In genomic region chr3:43759297-43759782, GRCh38 we compare ENCODE assay signal across 9 cellular contexts.
DNase-seq lines count a peak whose midpoint lies in the region; ATAC-seq and TF ChIP-seq lines count a peak whose summit lies in the region.
"Had no signal": no experiment of that assay in that cellular context is flagged by ENCODE, and none has a peak within 500 bp of the region (broad histone marks: within the 10 kb centered on the region; RNA-seq: fewer than 3 reads in every experiment).

No MANE protein-coding gene starts in this region.

- POLR2A ChIA-PET in CD8-positive, alpha-beta T cell (lab: Charles Lee), result interaction anchor here (0.9 to 1.2 kb wide), 2 partner anchors 13 to 68 kb away, joined by 3 read pairs; partner anchors contain the start of gene ABHD5

- H3K9ac ChIP-seq in mesenchymal stem cell (ENCODE audit: low read length), result peak overlapping the region; percentile 26

- no peak overlapping the region for H2BK120ac ChIP-seq in mesenchymal stem cell (ENCODE audit: low read depth, low read length)

- H3K4me3 Mint-ChIP-seq in CD8-positive, alpha-beta T cell, result no peak overlapping the region
- H3K4me3 Mint-ChIP-seq: stimulated activated naive CD8-positive, alpha-beta T cell treated with anti-CD3 and anti-CD28 coated beads, Interleukin-15, Interleukin-2, amounts not matched to agents 100 ng/mL and 50 ng/mL, for 24 hours had no signal

- peaks cover 40% of the 10 kb centered on the region for H3K4me1 ChIP-seq in CD8-positive, alpha-beta T cell (ENCODE audit: insufficient read depth, low read length)
- H3K4me1 ChIP-seq in breast epithelium (no peaks in the 10 kb centered on the region), mesenchymal stem cell (ENCODE audit: control insufficient read depth, insufficient read depth, low read depth, low read length) (peaks cover 14% of the 10 kb centered on the region)

- H3K14ac ChIP-seq in mesenchymal stem cell (ENCODE audit: low read length in 2 of 2), result no peak overlapping the region

- H3K36me3 ChIP-seq in CD8-positive, alpha-beta T cell (ENCODE audit: insufficient read depth, low read length), result no peaks in the 10 kb centered on the region
- no peaks in the 10 kb centered on the region for H3K36me3 ChIP-seq in breast epithelium
- H3K36me3 ChIP-seq in mesenchymal stem cell (ENCODE audit: control insufficient read depth in 1 of 2, insufficient read depth in 2 of 2, low read depth in 1 of 2, low read length in 2 of 2), result no peaks in the 10 kb centered on the region

- H2BK15ac ChIP-seq in mesenchymal stem cell (ENCODE audit: low read depth, poor library complexity, severe bottlenecking), result no peak overlapping the region

- H3K9me3 ChIP-seq in CD8-positive, alpha-beta T cell (ENCODE audit: low read length), result no peaks in the 10 kb centered on the region
- H3K9me3 ChIP-seq in breast epithelium (no peaks in the 10 kb centered on the region), mesenchymal stem cell (ENCODE audit: control insufficient read depth, low read length) (no peaks in the 10 kb centered on the region)

- peaks cover 52% of the 10 kb centered on the region for H3K4me1 Mint-ChIP-seq in CD8-positive, alpha-beta T cell (ENCODE audit: low read depth)

- no peaks in the 10 kb centered on the region for H3K79me1 ChIP-seq in mesenchymal stem cell (replicated peaks; ENCODE audit: low read length, poor library complexity, severe bottlenecking)

- H3K27ac ChIP-seq in CD8-positive, alpha-beta T cell (ENCODE audit: low read depth, low read length), result no peak overlapping the region
- H3K27ac ChIP-seq in breast epithelium (peak overlapping the region; percentile 43 to 70), mesenchymal stem cell (ENCODE audit: low read length, poor library complexity, severe bottlenecking) (peak overlapping the region; percentile 45)

- intact Hi-C loops in CD8-positive, alpha-beta T cell (cut with DNase I, micrococcal nuclease), result loop anchor here (1.0 to 5.0 kb wide), 5 partner anchors 67 to 215 kb away; partner anchors contain the start of genes ABHD5 (in 1 of the 2) and ANO10 (in 1 of the 2)
- intact Hi-C loops in breast epithelium (cut with DNase I; ENCODE audit: low total_unique reads), result no loop called here

- H3K4me3 ChIP-seq in CD8-positive, alpha-beta T cell (ENCODE audit: low read depth, low read length), result no peak overlapping the region
- no peak overlapping the region for H3K4me3 ChIP-seq in breast epithelium
- H3K4me3 ChIP-seq in mesenchymal stem cell (ENCODE audit: insufficient read depth in 1 of 2, low read depth in 1 of 2, low read length in 2 of 2), result no peak overlapping the region

- H3K27ac Mint-ChIP-seq in CD8-positive, alpha-beta T cell, result no peak overlapping the region
- H3K27ac Mint-ChIP-seq: stimulated activated naive CD8-positive, alpha-beta T cell treated with anti-CD3 and anti-CD28 coated beads, Interleukin-15, Interleukin-2, amounts not matched to agents 100 ng/mL and 50 ng/mL, for 24 hours had no signal

- no peaks in the 10 kb centered on the region for H3K27me3 ChIP-seq in CD8-positive, alpha-beta T cell (ENCODE audit: insufficient read depth, low read length)
- no peaks in the 10 kb centered on the region for H3K27me3 ChIP-seq in breast epithelium
- no peaks in the 10 kb centered on the region for H3K27me3 ChIP-seq in mesenchymal stem cell (ENCODE audit: control insufficient read depth in 1 of 2, insufficient read depth in 1 of 2, low read length in 2 of 2)

- H3K27me3 Mint-ChIP-seq in CD8-positive, alpha-beta T cell (ENCODE audit: low read depth), result no peaks in the 10 kb centered on the region

- peak overlapping the region; percentile 39 for H2BK5ac ChIP-seq in mesenchymal stem cell (ENCODE audit: low read depth, low read length, poor library complexity, severe bottlenecking)

- no peaks in the 10 kb centered on the region for H3K36me3 Mint-ChIP-seq in CD8-positive, alpha-beta T cell

- peak overlapping the region; percentile 62 for H2AFZ ChIP-seq in mesenchymal stem cell (ENCODE audit: low read depth, low read length)

- no peak overlapping the region for H3K23ac ChIP-seq in mesenchymal stem cell (ENCODE audit: low read length in 2 of 2)

- peak; percentile 43 for ATAC-seq in CD8-positive, alpha-beta T cell
- ATAC-seq in HG03097 (IDR thresholded peaks at IDR 0.05; ENCODE audit: low FRiP score, unreplicated experiment) (no peak), GM21447 (IDR thresholded peaks at IDR 0.05; ENCODE audit: unreplicated experiment) (no peak)

- TF ChIP-seq CTCF in CD8-positive, alpha-beta T cell (IDR thresholded peaks at IDR 0.05), result no peak
- no peak for TF ChIP-seq CTCF in breast epithelium (IDR thresholded peaks at IDR 0.05)

- no peak overlapping the region for H3K4ac ChIP-seq in mesenchymal stem cell (ENCODE audit: low read depth in 1 of 2, low read length in 2 of 2)

- H2AK5ac ChIP-seq in mesenchymal stem cell (ENCODE audit: low read length, severe bottlenecking), result peak overlapping the region; percentile 58

- H2BK12ac ChIP-seq in mesenchymal stem cell (ENCODE audit: low read length in 2 of 2), result peak overlapping the region in 1 of 2 experiments; percentile 56

- no peaks in the 10 kb centered on the region for H3K9me3 Mint-ChIP-seq in CD8-positive, alpha-beta T cell
- H3K9me3 Mint-ChIP-seq: stimulated activated naive CD8-positive, alpha-beta T cell treated with anti-CD3 and anti-CD28 coated beads, Interleukin-15, Interleukin-2, amounts not matched to agents 100 ng/mL and 50 ng/mL, for 24 hours had no signal

- no peak for TF ChIP-seq POLR2A in breast epithelium (IDR thresholded peaks at IDR 0.05)

- CTCF ChIA-PET in CD8-positive, alpha-beta T cell (lab: Charles Lee), result interaction anchor here (0.8 to 2.3 kb wide), 8 partner anchors 10 to 797 kb away, joined by 3 to 16 read pairs (median 3); no protein-coding TSS in a partner anchor

- no peak overlapping the region for H3K18ac ChIP-seq in mesenchymal stem cell (ENCODE audit: low read depth in 1 of 2, low read length in 2 of 2)

- no peak for DNase-seq in CD8-positive, alpha-beta T cell
- peak; percentile 46 for DNase-seq in HuH-7 (ENCODE audit: low spot score)
- no peak for DNase-seq in breast epithelium (ENCODE audit: low spot score in 2 of 2)
- DNase-seq in mesenchymal stem cell, result peak; percentile 62
- DNase-seq in NCI-H187 treated with DMSO at 0.1 percent for 48 hours (lab: John Stamatoyannopoulos, UW), result no peak
- DNase-seq in GDM1 (lab: John Stamatoyannopoulos, UW), result no peak

- H3K4me2 ChIP-seq in mesenchymal stem cell (ENCODE audit: low read length, poor library complexity, severe bottlenecking), result no peak overlapping the region

- H4K91ac ChIP-seq in mesenchymal stem cell (ENCODE audit: low read length), result no peak overlapping the region

- H4K8ac ChIP-seq in mesenchymal stem cell (ENCODE audit: low read length), result peak overlapping the region; percentile 1

- 5% methylated on average over 6 of the region's 6 CpGs for WGBS in mesenchymal stem cell

Comparison
In these comparisons a context has a peak if more than half of its experiments do, and no peak if none do; other contexts are left out.
1. DNase-seq: peak in HuH-7 (single experiment) and mesenchymal stem cell (single experiment); none in CD8-positive, alpha-beta T cell (0 of 7), breast epithelium (0 of 2), NCI-H187 treated with DMSO at 0.1 percent for 48 hours (single experiment) and GDM1 (single experiment).